Comparison of ENCODE assay signal across 1 cellular context in genomic region chr5:56763711-56764466, GRCh38.
TF ChIP-seq lines count a peak whose summit lies in the region.

No MANE protein-coding gene starts in this region.

TF ChIP-seq in H1, 55 proteins besides CTCF, POLR2A, EP300 and RAD21 (continued from another document):
- TF ChIP-seq CHD7 (IDR thresholded peaks at IDR 0.05; ENCODE audit: insufficient replicate concordance, low read length) (no peak), BRCA1 (IDR thresholded peaks at IDR 0.05; ENCODE audit: low read depth, low read length) (no peak), HDAC6 (IDR thresholded peaks at IDR 0.05; ENCODE audit: low read depth, low read length) (no peak), USF2 (IDR thresholded peaks at IDR 0.05; ENCODE audit: low read length) (no peak), SIN3A (conservative IDR thresholded peaks at IDR 0.05 in 1 of 2, IDR thresholded peaks at IDR 0.05 in 1 of 2; ENCODE audit: low read depth in 1 of 2, low read length in 2 of 2) (no peak)
